In genomic region chr1:153880962-153881361, GRCh38 we compare ENCODE assay signal across 8 cellular contexts. TPM values are rescaled to one million over a fixed set of nuclear protein-coding genes. Genes with fewer than 3 reads are reported as not detected.
DNase-seq lines count a peak whose midpoint lies in the region; ATAC-seq and TF ChIP-seq lines count a peak whose summit lies in the region.

No MANE protein-coding gene starts in this region.

- H3K4me1 ChIP-seq in ovary (ENCODE audit: insufficient read depth): peaks cover 6% of the 10 kb centered on the region

- intact Hi-C loops in ovary (cut with DNase I): no loop called here

- no peak for TF ChIP-seq EP300 in ovary (IDR thresholded peaks at IDR 0.05)

- peak; percentile 92 for DNase-seq in EH (ENCODE audit: low read depth)
- DNase-seq in NCI-H2196 (lab: John Stamatoyannopoulos, UW; ENCODE audit: unreplicated experiment): peak; percentile 97
- DNase-seq in activated T-cell treated with anti-CD3 and anti-CD28 coated beads, Interleukin-2, amount 50 U/mL, for 72 hours: peak; percentile 17 to 19
- DNase-seq in glutamatergic neuron: peak; percentile 82
- DNase-seq in ovary: peak; percentile 74 to 88 (median 81)
- no peak for DNase-seq in HuH-7.5 (ENCODE audit: low spot score)

- no peaks in the 10 kb centered on the region for H3K27me3 Mint-ChIP-seq in activated T-cell treated with anti-CD3 and anti-CD28 coated beads, Interleukin-2, amount 50 U/mL, for 72 hours (ENCODE audit: low read depth)
- no peaks in the 10 kb centered on the region for H3K27me3 Mint-ChIP-seq in glutamatergic neuron (ENCODE audit: unreplicated experiment)

- no peaks in the 10 kb centered on the region for H3K27me3 ChIP-seq in ovary

- H3K4me1 Mint-ChIP-seq in activated T-cell treated with anti-CD3 and anti-CD28 coated beads, Interleukin-2, amount 50 U/mL, for 72 hours (ENCODE audit: low read depth): peaks cover 20% of the 10 kb centered on the region
- H3K4me1 Mint-ChIP-seq in glutamatergic neuron (ENCODE audit: low read depth, unreplicated experiment): peaks cover 6% of the 10 kb centered on the region

- no peaks in the 10 kb centered on the region for H3K9me3 Mint-ChIP-seq in activated T-cell treated with anti-CD3 and anti-CD28 coated beads, Interleukin-2, amount 50 U/mL, for 72 hours
- peaks cover 2% of the 10 kb centered on the region for H3K9me3 Mint-ChIP-seq in glutamatergic neuron (ENCODE audit: unreplicated experiment)

- H3K9me3 ChIP-seq in ovary: no peaks in the 10 kb centered on the region

- TF ChIP-seq POLR2A in ovary (IDR thresholded peaks at IDR 0.05): no peak

- H3K4me3 Mint-ChIP-seq in activated T-cell treated with anti-CD3 and anti-CD28 coated beads, Interleukin-2, amount 50 U/mL, for 72 hours: no peak overlapping the region
- H3K4me3 Mint-ChIP-seq in glutamatergic neuron (ENCODE audit: unreplicated experiment): no peak overlapping the region

- TF ChIP-seq CTCF in glutamatergic neuron (IDR thresholded peaks at IDR 0.05; ENCODE audit: partially characterized antibody, unreplicated experiment): no peak
- no peak for TF ChIP-seq CTCF in ovary (IDR thresholded peaks at IDR 0.05)

- peak overlapping the region in 1 of 2 donors; percentile 70 for H3K27ac ChIP-seq in ovary

- no peaks in the 10 kb centered on the region for H3K36me3 ChIP-seq in ovary

- WGBS in ovary, 3 donors: 5 to 8% (median 6%) methylated on average over 5 of the region's 5 CpGs

- H3K27ac Mint-ChIP-seq in activated T-cell treated with anti-CD3 and anti-CD28 coated beads, Interleukin-2, amount 50 U/mL, for 72 hours: no peak overlapping the region
- no peak overlapping the region for H3K27ac Mint-ChIP-seq in glutamatergic neuron (ENCODE audit: unreplicated experiment)

- ATAC-seq in activated T-cell treated with anti-CD3 and anti-CD28 coated beads, Interleukin-2, amount 50 U/mL, for 72 hours (replicated peaks in 1 of 2): no peak
- ATAC-seq in GM18511 (IDR thresholded peaks at IDR 0.05; ENCODE audit: unreplicated experiment) (no peak), HG02678 (IDR thresholded peaks at IDR 0.05; ENCODE audit: unreplicated experiment) (no peak)

- H3K4me3 ChIP-seq in ovary: no peak overlapping the region

- H3K36me3 Mint-ChIP-seq in activated T-cell treated with anti-CD3 and anti-CD28 coated beads, Interleukin-2, amount 50 U/mL, for 72 hours (ENCODE audit: insufficient read depth in 2 of 2): peaks cover 2 to 3% of the 10 kb centered on the region in 2 donors
- H3K36me3 Mint-ChIP-seq in glutamatergic neuron (ENCODE audit: unreplicated experiment): no peaks in the 10 kb centered on the region

RNA-seq across cellular contexts. Expression of gene GATAD2B, which starts 41.8 kb away (rescaled TPM):
- 100 to 1,000 TPM in 1 of 2 donors, 10 to 100 TPM in 1; 87.4 to 106 TPM for total RNA-seq in activated T-cell treated with anti-CD3 and anti-CD28 coated beads, Interleukin-2, amount 50 U/mL, for 72 hours
- total RNA-seq in glutamatergic neuron (ENCODE audit: unreplicated experiment) (57.6 TPM), ovary (10 to 100 TPM; 14.1 to 73.0 (median 58.3) TPM)
- 10 to 100 TPM; 11.2 to 22.0 TPM for polyA plus RNA-seq in ovary
